Comparison of ENCODE assay signal across 8 cellular contexts in the genomic region with DNA sequence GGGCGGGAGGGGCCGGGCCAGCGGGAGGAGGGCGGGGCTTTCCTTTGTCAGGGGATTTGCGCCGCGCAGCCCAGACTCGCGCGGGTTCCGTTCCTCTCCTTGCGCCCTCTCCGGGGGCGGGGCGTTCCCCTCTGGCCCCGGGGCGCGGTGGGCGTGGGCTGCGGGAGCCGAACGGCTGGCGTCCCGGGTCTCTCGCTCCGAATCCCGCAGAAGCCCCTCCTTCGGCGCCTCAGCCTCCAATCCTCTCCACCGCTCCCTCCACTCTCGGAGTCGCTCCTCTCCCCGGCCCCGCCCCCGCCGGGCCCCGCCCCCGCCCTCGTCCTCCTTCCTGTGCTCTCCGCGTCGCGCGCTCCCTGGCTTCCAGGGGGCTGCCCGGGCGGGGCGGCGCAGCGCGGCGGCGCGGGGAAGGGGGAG.
A peak's percentile ranks its signal among the peaks of the same experiment; 100 is the strongest.
DNase-seq lines count a peak whose midpoint lies in the region; ATAC-seq and TF ChIP-seq lines count a peak whose summit lies in the region.

No MANE protein-coding gene starts in this region.

- H3K9me3 ChIP-seq in osteoblast (ENCODE audit: low read depth, low read length): no peaks in the 10 kb centered on the region
- H3K9me3 ChIP-seq in thoracic aorta: no peaks in the 10 kb centered on the region

- peaks cover 10% of the 10 kb centered on the region for H3K36me3 ChIP-seq in osteoblast (ENCODE audit: insufficient read depth, low read length)
- no peaks in the 10 kb centered on the region for H3K36me3 ChIP-seq in thoracic aorta

- H3K27me3 ChIP-seq in osteoblast (ENCODE audit: insufficient read depth, low read length) (no peaks in the 10 kb centered on the region), thoracic aorta (replicated peaks; ENCODE audit: insufficient read depth) (no peaks in the 10 kb centered on the region)

- peaks cover 51% of the 10 kb centered on the region for H3K79me2 ChIP-seq in osteoblast (ENCODE audit: insufficient read depth, low read length)

- peaks cover 54% of the 10 kb centered on the region for H3K4me1 Mint-ChIP-seq in activated naive CD8-positive, alpha-beta T cell (ENCODE audit: low read depth)

- H3K27ac ChIP-seq in osteoblast (ENCODE audit: low read depth, low read length) (peak overlapping the region; percentile 77), thoracic aorta (peak overlapping the region; percentile 92 to 95)

- peaks cover 3% of the 10 kb centered on the region for H3K36me3 Mint-ChIP-seq in activated naive CD8-positive, alpha-beta T cell

- TF ChIP-seq CTCF in osteoblast (IDR thresholded peaks at IDR 0.05; ENCODE audit: extremely low read depth, low read depth, low read length) (no peak), thoracic aorta (IDR thresholded peaks at IDR 0.05) (no peak)

- H3K9me3 Mint-ChIP-seq in activated naive CD8-positive, alpha-beta T cell (ENCODE audit: low read depth): no peaks in the 10 kb centered on the region

- intact Hi-C loops in head of caudate nucleus (cut with DNase I): no loop called here

- no peak overlapping the region for H3K27ac Mint-ChIP-seq in activated naive CD8-positive, alpha-beta T cell

- peak overlapping the region; percentile 86 for H3K4me2 ChIP-seq in osteoblast (ENCODE audit: insufficient read depth, low read length)

- H3K4me3 ChIP-seq in osteoblast (ENCODE audit: insufficient read depth, low read length) (peak overlapping the region; percentile 80), thoracic aorta (peak overlapping the region; percentile 92)

- peaks cover 33% of the 10 kb centered on the region for H4K20me1 ChIP-seq in osteoblast (ENCODE audit: insufficient read depth, low read length)

- no peak overlapping the region for H2AFZ ChIP-seq in osteoblast (ENCODE audit: low read length)

- no peaks in the 10 kb centered on the region for H3K27me3 Mint-ChIP-seq in activated naive CD8-positive, alpha-beta T cell

- H3K4me1 ChIP-seq in osteoblast (ENCODE audit: insufficient read depth, low read length) (peaks cover 60% of the 10 kb centered on the region), thoracic aorta (ENCODE audit: control insufficient read depth in 1 of 2, low read depth in 2 of 2) (peaks cover 47 to 79% of the 10 kb centered on the region in 2 donors)

- DNase-seq in GM03348 (ENCODE audit: low spot score): peak; percentile 99
- DNase-seq in NCI-H1092 (lab: John Stamatoyannopoulos, UW): peak; percentile 96
- DNase-seq in head of caudate nucleus: peak; percentile 87 to 98 (median 94)
- peak; percentile 99 for DNase-seq in osteoblast (ENCODE audit: insufficient read length, low spot score, missing footprints)
- peak; percentile 85 for DNase-seq in thoracic aorta (ENCODE audit: low spot score)

- H3K4me3 Mint-ChIP-seq in activated naive CD8-positive, alpha-beta T cell: peak overlapping the region; percentile 73

- ATAC-seq in HG02588 (IDR thresholded peaks at IDR 0.05; ENCODE audit: unreplicated experiment) (peak; percentile 79), SK-N-SH treated with all-trans-retinoic acid at 6 μM for 48 hours (peak; percentile 86), thoracic aorta (ENCODE audit: insufficient number of reproducible peaks, low FRiP score, low read depth) (peak; percentile 87)

TF ChIP-seq in SK-N-SH treated with all-trans-retinoic acid at 6 μM for 48 hours, 23 proteins besides CTCF, POLR2A, EP300 and RAD21:
- no peak for TF ChIP-seq ZNF8 (CRISPR knock-in tag; IDR thresholded peaks at IDR 0.05)
- no peak for TF ChIP-seq TSHZ2 (CRISPR knock-in tag; IDR thresholded peaks at IDR 0.05)
- TF ChIP-seq, protein P1, sequence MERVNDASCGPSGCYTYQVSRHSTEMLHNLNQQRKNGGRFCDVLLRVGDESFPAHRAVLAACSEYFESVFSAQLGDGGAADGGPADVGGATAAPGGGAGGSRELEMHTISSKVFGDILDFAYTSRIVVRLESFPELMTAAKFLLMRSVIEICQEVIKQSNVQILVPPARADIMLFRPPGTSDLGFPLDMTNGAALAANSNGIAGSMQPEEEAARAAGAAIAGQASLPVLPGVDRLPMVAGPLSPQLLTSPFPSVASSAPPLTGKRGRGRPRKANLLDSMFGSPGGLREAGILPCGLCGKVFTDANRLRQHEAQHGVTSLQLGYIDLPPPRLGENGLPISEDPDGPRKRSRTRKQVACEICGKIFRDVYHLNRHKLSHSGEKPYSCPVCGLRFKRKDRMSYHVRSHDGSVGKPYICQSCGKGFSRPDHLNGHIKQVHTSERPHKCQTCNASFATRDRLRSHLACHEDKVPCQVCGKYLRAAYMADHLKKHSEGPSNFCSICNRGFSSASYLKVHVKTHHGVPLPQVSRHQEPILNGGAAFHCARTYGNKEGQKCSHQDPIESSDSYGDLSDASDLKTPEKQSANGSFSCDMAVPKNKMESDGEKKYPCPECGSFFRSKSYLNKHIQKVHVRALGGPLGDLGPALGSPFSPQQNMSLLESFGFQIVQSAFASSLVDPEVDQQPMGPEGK (CRISPR knock-in tag; IDR thresholded peaks at IDR 0.05; ENCODE audit: borderline replicate concordance): no peak
- no peak for TF ChIP-seq ZC3H10 (CRISPR knock-in tag; IDR thresholded peaks at IDR 0.05)
- TF ChIP-seq ARNTL (CRISPR knock-in tag; IDR thresholded peaks at IDR 0.05; ENCODE audit: borderline replicate concordance, low read depth): no peak
- TF ChIP-seq ESRRG (CRISPR knock-in tag; IDR thresholded peaks at IDR 0.05): no peak
- no peak for TF ChIP-seq OSR1 (CRISPR knock-in tag; IDR thresholded peaks at IDR 0.05)

Comparison
In these comparisons a context has a peak if more than half of its experiments do, and no peak if none do; other contexts are left out.
1. Peak in every context shown above with its lines: DNase-seq, ATAC-seq, H3K4me3 ChIP-seq and H3K27ac ChIP-seq.